30 cellular contexts compared by ENCODE assay signal in the genomic region with DNA sequence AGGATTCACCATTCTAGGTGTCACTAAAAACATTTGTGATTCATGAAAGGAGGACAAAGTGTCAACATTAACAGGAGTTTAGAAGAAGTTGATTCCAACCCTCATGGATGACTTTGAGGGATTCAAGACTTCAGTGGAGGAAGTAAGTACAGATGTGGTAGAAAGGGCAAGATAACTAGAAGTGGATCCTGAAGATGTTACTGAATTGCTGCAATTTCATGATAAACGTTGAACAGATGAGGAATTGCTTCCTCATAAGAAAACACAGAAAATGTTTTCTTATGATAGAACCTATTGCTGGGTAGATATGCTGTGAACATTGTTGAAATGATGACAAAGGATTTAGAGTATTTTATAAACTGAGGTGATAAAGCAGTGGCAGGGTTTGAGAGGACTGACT.
"Had no signal": no experiment of that assay in that cellular context is flagged by ENCODE, and none has a peak within 500 bp of the region (broad histone marks: within the 10 kb centered on the region; RNA-seq: fewer than 3 reads in every experiment).

No MANE protein-coding gene starts in this region.

- H3K27ac ChIP-seq: ascending aorta, breast epithelium, cardiac muscle cell, colonic mucosa, dorsolateral prefrontal cortex, heart left ventricle had no signal

- H3K9me3 ChIP-seq: ascending aorta, breast epithelium, colonic mucosa, heart left ventricle had no signal

- FAIRE-seq: frontal cortex had no signal

- ATAC-seq: activated naive CD4-positive, alpha-beta T cell treated with anti-CD3 and anti-CD28 coated beads, Interleukin-2, amount 50 U/mL, for 72 hours; activated T-cell treated with anti-CD3 and anti-CD28 coated beads, Interleukin-2, amount 50 U/mL, for 72 hours; esophagus mucosa; heart left ventricle had no signal

- H3K4me1 ChIP-seq: ascending aorta, breast epithelium, colonic mucosa, heart left ventricle had no signal

- H3K27me3 Mint-ChIP-seq: activated naive CD4-positive, alpha-beta T cell treated with anti-CD3 and anti-CD28 coated beads, Interleukin-2, amount 10 ng/mL, durations not matched to agents 7 days and 5 days; brain; dendritic cell treated with granulocyte-macrophage colony-stimulating factor and Interleukin-4, amounts not matched to agents 40 ng/mL and 50 ng/mL, for 4 days had no signal

- H3K27me3 ChIP-seq: ascending aorta, breast epithelium, cardiac muscle cell, colonic mucosa, dorsolateral prefrontal cortex, heart left ventricle had no signal

- H3K27ac Mint-ChIP-seq: activated CD4-positive, alpha-beta memory T cell treated with anti-CD3 and anti-CD28 coated beads, Interleukin-2, amount 10 ng/mL, durations not matched to agents 7 days and 5 days; activated CD4-positive, alpha-beta T cell treated with anti-CD3 and anti-CD28 coated beads, Interleukin-2, amount 10 ng/mL, durations not matched to agents 7 days and 5 days; activated naive CD4-positive, alpha-beta T cell treated with anti-CD3 and anti-CD28 coated beads, Interleukin-2, amount 10 ng/mL, durations not matched to agents 7 days and 5 days; activated naive CD4-positive, alpha-beta T cell treated with anti-CD3 and anti-CD28 coated beads, Interleukin-2, amount 50 U/mL, for 72 hours; activated naive CD8-positive, alpha-beta T cell treated with anti-CD3 and anti-CD28 coated beads, Interleukin-2, amount 10 ng/mL, durations not matched to agents 7 days and 5 days; activated T-cell treated with anti-CD3 and anti-CD28 coated beads, Interleukin-2, amount 50 U/mL, for 24 hours; activated T-cell treated with anti-CD3 and anti-CD28 coated beads, Interleukin-2, amount 50 U/mL, for 72 hours; brain; dendritic cell treated with granulocyte-macrophage colony-stimulating factor and Interleukin-4, amounts not matched to agents 40 ng/mL and 50 ng/mL, for 4 days; endodermal cell had no signal

- DNase-seq: activated CD4-positive, alpha-beta memory T cell treated with anti-CD3 and anti-CD28 coated beads, Interleukin-2, amount 10 ng/mL, durations not matched to agents 7 days and 5 days; activated CD4-positive, alpha-beta T cell treated with anti-CD3 and anti-CD28 coated beads for 1 hour; activated CD4-positive, alpha-beta T cell treated with anti-CD3 and anti-CD28 coated beads for 4 hours; activated CD4-positive, alpha-beta T cell treated with anti-CD3 and anti-CD28 coated beads, Interleukin-2, amount 10 ng/mL, durations not matched to agents 7 days and 5 days; activated CD4-positive, alpha-beta T cell treated with anti-CD3 and anti-CD28 coated beads, Interleukin-2, amount 50 U/mL, for 4 hours; activated CD8-positive, alpha-beta memory T cell treated with anti-CD3 and anti-CD28 coated beads, Interleukin-2, amount 50 U/mL, for 48 hours; activated gamma-delta T cell; activated naive CD4-positive, alpha-beta T cell; activated naive CD4-positive, alpha-beta T cell treated with anti-CD3 and anti-CD28 coated beads, Interleukin-2, amount 10 ng/mL, durations not matched to agents 7 days and 5 days; activated naive CD8-positive, alpha-beta T cell treated with anti-CD3 and anti-CD28 coated beads, Interleukin-2, amount 10 ng/mL, durations not matched to agents 7 days and 5 days; activated T-cell treated with anti-CD3 and anti-CD28 coated beads for 4 hours; activated T-cell treated with anti-CD3 and anti-CD28 coated beads, Interleukin-2, amount 50 U/mL, for 24 hours; activated T-cell treated with anti-CD3 and anti-CD28 coated beads, Interleukin-2, amount 50 U/mL, for 72 hours; central memory CD4-positive, alpha-beta T cell; cerebellar nuclear complex; colonic mucosa; dorsolateral prefrontal cortex; effector memory CD4-positive, alpha-beta T cell; endodermal cell; foreskin fibroblast; heart left ventricle; T-helper 2 cell had no signal

- H3K9me3 Mint-ChIP-seq: activated CD4-positive, alpha-beta memory T cell treated with anti-CD3 and anti-CD28 coated beads, Interleukin-2, amount 10 ng/mL, durations not matched to agents 7 days and 5 days; activated CD4-positive, alpha-beta T cell treated with anti-CD3 and anti-CD28 coated beads, Interleukin-2, amount 10 ng/mL, durations not matched to agents 7 days and 5 days; activated T-cell treated with anti-CD3 and anti-CD28 coated beads, Interleukin-2, amount 50 U/mL, for 24 hours; activated T-cell treated with anti-CD3 and anti-CD28 coated beads, Interleukin-2, amount 50 U/mL, for 72 hours had no signal

- H3K4me3 Mint-ChIP-seq: activated CD4-positive, alpha-beta memory T cell treated with anti-CD3 and anti-CD28 coated beads, Interleukin-2, amount 10 ng/mL, durations not matched to agents 7 days and 5 days; activated CD4-positive, alpha-beta T cell treated with anti-CD3 and anti-CD28 coated beads, Interleukin-2, amount 10 ng/mL, durations not matched to agents 7 days and 5 days; activated naive CD4-positive, alpha-beta T cell treated with anti-CD3 and anti-CD28 coated beads, Interleukin-2, amount 10 ng/mL, durations not matched to agents 7 days and 5 days; activated naive CD8-positive, alpha-beta T cell treated with anti-CD3 and anti-CD28 coated beads, Interleukin-2, amount 10 ng/mL, durations not matched to agents 7 days and 5 days; activated T-cell treated with anti-CD3 and anti-CD28 coated beads, Interleukin-2, amount 50 U/mL, for 24 hours; activated T-cell treated with anti-CD3 and anti-CD28 coated beads, Interleukin-2, amount 50 U/mL, for 72 hours; brain; dendritic cell treated with granulocyte-macrophage colony-stimulating factor and Interleukin-4, amounts not matched to agents 40 ng/mL and 50 ng/mL, for 4 days; endodermal cell had no signal

- H3K4me3 ChIP-seq: ascending aorta, breast epithelium, cardiac muscle cell, colonic mucosa, dorsolateral prefrontal cortex, heart left ventricle had no signal

- H3K36me3 Mint-ChIP-seq: activated naive CD4-positive, alpha-beta T cell treated with anti-CD3 and anti-CD28 coated beads, Interleukin-2, amount 10 ng/mL, durations not matched to agents 7 days and 5 days; activated naive CD4-positive, alpha-beta T cell treated with anti-CD3 and anti-CD28 coated beads, Interleukin-2, amount 50 U/mL, for 72 hours; activated naive CD8-positive, alpha-beta T cell treated with anti-CD3 and anti-CD28 coated beads, Interleukin-2, amount 10 ng/mL, durations not matched to agents 7 days and 5 days; brain had no signal

- H3K4me1 Mint-ChIP-seq: activated CD4-positive, alpha-beta memory T cell treated with anti-CD3 and anti-CD28 coated beads, Interleukin-2, amount 10 ng/mL, durations not matched to agents 7 days and 5 days; activated CD4-positive, alpha-beta T cell treated with anti-CD3 and anti-CD28 coated beads, Interleukin-2, amount 10 ng/mL, durations not matched to agents 7 days and 5 days; activated naive CD4-positive, alpha-beta T cell treated with anti-CD3 and anti-CD28 coated beads, Interleukin-2, amount 10 ng/mL, durations not matched to agents 7 days and 5 days; activated naive CD8-positive, alpha-beta T cell treated with anti-CD3 and anti-CD28 coated beads, Interleukin-2, amount 10 ng/mL, durations not matched to agents 7 days and 5 days; brain; endodermal cell had no signal

- H3K36me3 ChIP-seq: ascending aorta, breast epithelium, cardiac muscle cell, colonic mucosa, heart left ventricle had no signal
